Comparison of ENCODE assay signal across 16 cellular contexts in genomic region chr16:81210807-81211206, GRCh38. TPM values are rescaled to one million over a fixed set of nuclear protein-coding genes. Genes with fewer than 3 reads are reported as not detected.
"Had no signal": no experiment of that assay in that cellular context is flagged by ENCODE, and none has a peak within 500 bp of the region (broad histone marks: within the 10 kb centered on the region; RNA-seq: fewer than 3 reads in every experiment).

No MANE protein-coding gene starts in this region.

- H3K4me1 ChIP-seq: sigmoid colon had no signal

- H3K4me3 ChIP-seq: sigmoid colon had no signal

- H3K36me3 ChIP-seq: brain microvascular endothelial cell, sigmoid colon, WERI-Rb-1 had no signal

- H3K27ac ChIP-seq: brain microvascular endothelial cell, sigmoid colon, WERI-Rb-1 had no signal

- H3K4me3 Mint-ChIP-seq: activated CD4-positive, alpha-beta memory T cell treated with anti-CD3 and anti-CD28 coated beads, Interleukin-2, amount 10 ng/mL, durations not matched to agents 7 days and 5 days; activated CD4-positive, alpha-beta T cell treated with anti-CD3 and anti-CD28 coated beads for 36 hours; activated naive CD8-positive, alpha-beta T cell treated with anti-CD3 and anti-CD28 coated beads for 36 hours; activated T-cell treated with anti-CD3 and anti-CD28 coated beads, Interleukin-2, amount 50 U/mL, for 72 hours; effector memory CD8-positive, alpha-beta T cell; type B pancreatic cell had no signal

- H3K9me3 ChIP-seq: sigmoid colon had no signal

- H3K27ac Mint-ChIP-seq: activated CD4-positive, alpha-beta memory T cell treated with anti-CD3 and anti-CD28 coated beads, Interleukin-2, amount 10 ng/mL, durations not matched to agents 7 days and 5 days; activated CD4-positive, alpha-beta T cell treated with anti-CD3 and anti-CD28 coated beads for 36 hours; activated naive CD8-positive, alpha-beta T cell treated with anti-CD3 and anti-CD28 coated beads for 36 hours; activated T-cell treated with anti-CD3 and anti-CD28 coated beads, Interleukin-2, amount 50 U/mL, for 72 hours; effector memory CD8-positive, alpha-beta T cell; type B pancreatic cell had no signal

- H3K9me3 Mint-ChIP-seq: activated CD4-positive, alpha-beta memory T cell treated with anti-CD3 and anti-CD28 coated beads, Interleukin-2, amount 10 ng/mL, durations not matched to agents 7 days and 5 days; activated naive CD8-positive, alpha-beta T cell treated with anti-CD3 and anti-CD28 coated beads for 36 hours; activated T-cell treated with anti-CD3 and anti-CD28 coated beads, Interleukin-2, amount 50 U/mL, for 72 hours; effector memory CD8-positive, alpha-beta T cell; type B pancreatic cell had no signal

- DNase-seq: activated CD4-positive, alpha-beta memory T cell treated with anti-CD3 and anti-CD28 coated beads, Interleukin-2, amount 10 ng/mL, durations not matched to agents 7 days and 5 days; activated CD4-positive, alpha-beta T cell treated with anti-CD3 and anti-CD28 coated beads for 36 hours; activated gamma-delta T cell treated with Interleukin-2 at 50 U/mL for 16 hours; activated naive CD8-positive, alpha-beta T cell treated with anti-CD3 and anti-CD28 coated beads for 36 hours; activated T-cell treated with anti-CD3 and anti-CD28 coated beads, Interleukin-2, amount 50 U/mL, for 72 hours; brain microvascular endothelial cell; effector memory CD8-positive, alpha-beta T cell; hippocampal formation; kidney glomerular epithelial cell; mesendoderm; sigmoid colon; stimulated activated CD4-positive, alpha-beta T cell treated with anti-CD3 and anti-CD28 coated beads, Interleukin-12 subunit alpha, Interleukin-12 subunit beta, amount 100 ng/mL, for 4 hours; stimulated activated naive CD4-positive, alpha-beta T cell; WERI-Rb-1 had no signal

- H3K36me3 Mint-ChIP-seq: activated naive CD8-positive, alpha-beta T cell treated with anti-CD3 and anti-CD28 coated beads for 36 hours; type B pancreatic cell had no signal

- H3K4me1 Mint-ChIP-seq: activated CD4-positive, alpha-beta memory T cell treated with anti-CD3 and anti-CD28 coated beads, Interleukin-2, amount 10 ng/mL, durations not matched to agents 7 days and 5 days; activated CD4-positive, alpha-beta T cell treated with anti-CD3 and anti-CD28 coated beads for 36 hours; activated naive CD8-positive, alpha-beta T cell treated with anti-CD3 and anti-CD28 coated beads for 36 hours had no signal

- H3K27me3 ChIP-seq: sigmoid colon had no signal

RNA-seq across cellular contexts. Expression of gene BCO1, which starts 27.7 kb away (rescaled TPM):
- total RNA-seq: activated CD4-positive, alpha-beta memory T cell treated with anti-CD3 and anti-CD28 coated beads, Interleukin-2, amount 10 ng/mL, durations not matched to agents 7 days and 5 days; activated CD4-positive, alpha-beta T cell treated with anti-CD3 and anti-CD28 coated beads for 36 hours; activated naive CD8-positive, alpha-beta T cell treated with anti-CD3 and anti-CD28 coated beads for 36 hours; activated T-cell treated with anti-CD3 and anti-CD28 coated beads, Interleukin-2, amount 50 U/mL, for 72 hours; osteocyte had no signal
